In the genomic region with DNA sequence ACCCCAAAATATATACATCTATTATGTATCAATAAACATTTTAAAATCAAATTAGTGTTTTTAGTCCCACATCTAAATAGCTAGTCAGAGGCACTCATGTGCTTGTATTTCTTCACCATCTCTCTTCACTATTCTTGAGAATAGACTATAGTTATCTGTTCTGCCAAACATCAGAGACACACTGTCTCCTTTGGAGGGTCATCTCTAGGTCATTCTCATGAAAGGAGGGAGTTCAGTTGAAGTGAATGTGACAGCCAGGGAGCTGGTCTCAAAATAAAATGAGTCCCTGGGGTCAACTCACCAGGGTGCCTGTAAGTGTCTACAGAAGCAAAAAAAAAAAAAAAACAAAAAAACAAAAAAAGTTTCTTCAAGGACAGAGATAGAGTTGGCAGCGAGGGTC, we compare ENCODE assay signal across 8 cellular contexts.
"Had no signal": no experiment of that assay in that cellular context is flagged by ENCODE, and none has a peak within 500 bp of the region (broad histone marks: within the 10 kb centered on the region; RNA-seq: fewer than 3 reads in every experiment).

No MANE protein-coding gene starts in this region.

- H3K9ac ChIP-seq: GM23248 had no signal

- DNase-seq: GM23248, H9, HCEC 1CT, IMR-90, KBM-7 had no signal

- H3K4me3 ChIP-seq: GM23248 had no signal

- FAIRE-seq: H1, H54, HTR-8/SVneo had no signal

- H3K4me3 Mint-ChIP-seq: H9 had no signal

- H3K27ac ChIP-seq: GM23248 had no signal

- H2AFZ ChIP-seq: GM23248 had no signal

- H3K27ac Mint-ChIP-seq: H9 had no signal

- H3K9me3 Mint-ChIP-seq: H9 had no signal

- H3K4me1 Mint-ChIP-seq: H9 had no signal
